12 cellular contexts compared by ENCODE assay signal in the genomic region with DNA sequence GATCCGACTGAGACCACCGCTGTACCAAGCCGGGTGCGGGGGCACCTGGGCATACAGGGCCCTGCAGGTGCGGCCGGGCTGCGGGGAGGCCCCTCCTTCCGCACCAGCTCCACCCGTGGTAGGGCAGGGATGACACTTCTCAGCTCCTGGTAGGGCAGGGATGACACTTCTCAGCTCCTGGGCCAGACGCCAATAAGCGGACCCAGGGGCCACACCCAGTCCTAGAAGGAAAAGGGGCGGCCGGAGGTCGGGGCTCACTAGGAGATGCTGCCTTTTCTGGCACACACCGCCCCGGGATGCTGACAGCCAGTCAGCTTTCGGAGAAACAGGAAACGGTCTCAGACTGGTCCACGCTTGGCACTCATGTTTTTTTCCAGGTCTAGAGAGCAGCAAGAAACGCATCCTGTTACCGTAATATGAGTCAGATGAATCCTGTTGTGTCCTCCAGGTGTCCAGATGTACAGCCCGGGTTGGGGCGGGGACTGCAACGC. TPM values are rescaled to one million over a fixed set of nuclear protein-coding genes. Genes with fewer than 3 reads are reported as not detected.
DNase-seq lines count a peak whose midpoint lies in the region; ATAC-seq and TF ChIP-seq lines count a peak whose summit lies in the region.
"Had no signal": no experiment of that assay in that cellular context is flagged by ENCODE, and none has a peak within 500 bp of the region (broad histone marks: within the 10 kb centered on the region; RNA-seq: fewer than 3 reads in every experiment).

No MANE protein-coding gene starts in this region.

- ATAC-seq in activated CD8-positive, alpha-beta T cell treated with anti-CD3 and anti-CD28 coated beads for 36 hours, result no peak
- ATAC-seq in activated CD8-positive, alpha-beta T cell treated with anti-CD3 and anti-CD28 coated beads, Interleukin-2, amount 10 ng/mL, durations not matched to agents 7 days and 5 days, result no peak
- ATAC-seq in GM21528 (IDR thresholded peaks at IDR 0.05; ENCODE audit: low FRiP score, unreplicated experiment) (no peak), GM18519 (IDR thresholded peaks at IDR 0.05; ENCODE audit: low FRiP score, unreplicated experiment) (no peak)
- ATAC-seq: activated T-cell treated with anti-CD3 and anti-CD28 coated beads, Interleukin-2, amount 50 U/mL, for 72 hours had no signal

- WGBS in spleen, 5 donors, result 38 to 91% (median 39%) methylated on average over 22 to 24 of the region's 24 CpGs

- H3K27me3 ChIP-seq in spleen (replicated peaks in 1 of 7), result no peaks in the 10 kb centered on the region
- H3K27me3 ChIP-seq: dorsolateral prefrontal cortex had no signal

- H3K4me3 Mint-ChIP-seq in activated CD8-positive, alpha-beta T cell treated with anti-CD3 and anti-CD28 coated beads for 36 hours, result no peak overlapping the region
- no peak overlapping the region for H3K4me3 Mint-ChIP-seq in activated CD8-positive, alpha-beta T cell treated with anti-CD3 and anti-CD28 coated beads, Interleukin-2, amount 10 ng/mL, durations not matched to agents 7 days and 5 days

- H3K4me1 ChIP-seq in spleen, result peaks cover 9 to 73% (median 50%) of the 10 kb centered on the region in 6 donors

- intact Hi-C loops in activated CD8-positive, alpha-beta T cell treated with anti-CD3 and anti-CD28 coated beads for 36 hours (cut with micrococcal nuclease), result loop anchor here (5.0 kb wide), 1 partner anchor 33 kb away; a partner anchor contains a TSS
- intact Hi-C loops in spleen (cut with DNase I; ENCODE audit: low total_unique reads), result no loop called here

- peaks cover 0 to 11% (median 5%) of the 10 kb centered on the region in 8 donors for H3K9me3 ChIP-seq in spleen

- TF ChIP-seq CTCF in activated CD8-positive, alpha-beta T cell treated with anti-CD3 and anti-CD28 coated beads for 36 hours (IDR thresholded peaks at IDR 0.05), result no peak
- TF ChIP-seq CTCF in spleen (IDR thresholded peaks at IDR 0.05 in 8 of 11, conservative IDR thresholded peaks at IDR 0.05 in 3 of 11), result no peak

- H3K27me3 Mint-ChIP-seq in activated CD8-positive, alpha-beta T cell treated with anti-CD3 and anti-CD28 coated beads for 36 hours, result no peaks in the 10 kb centered on the region
- H3K27me3 Mint-ChIP-seq in activated CD8-positive, alpha-beta T cell treated with anti-CD3 and anti-CD28 coated beads, Interleukin-2, amount 10 ng/mL, durations not matched to agents 7 days and 5 days (ENCODE audit: low read depth), result no peaks in the 10 kb centered on the region

- peak overlapping the region in 3 of 8 donors; percentile 48 to 89 (median 77) for H3K27ac ChIP-seq in spleen

- no peak for TF ChIP-seq POLR2A in spleen (IDR thresholded peaks at IDR 0.05)

- no peak overlapping the region for H3K27ac Mint-ChIP-seq in activated CD8-positive, alpha-beta T cell treated with anti-CD3 and anti-CD28 coated beads for 36 hours
- no peak overlapping the region for H3K27ac Mint-ChIP-seq in activated CD8-positive, alpha-beta T cell treated with anti-CD3 and anti-CD28 coated beads, Interleukin-2, amount 10 ng/mL, durations not matched to agents 7 days and 5 days
- H3K27ac Mint-ChIP-seq: activated T-cell treated with anti-CD3 and anti-CD28 coated beads, Interleukin-2, amount 50 U/mL, for 72 hours had no signal

- no peak overlapping the region for H3K4me3 ChIP-seq in spleen
- H3K4me3 ChIP-seq: smooth muscle cell had no signal

- CTCF ChIA-PET in activated CD8-positive, alpha-beta T cell treated with anti-CD3 and anti-CD28 coated beads for 36 hours (lab: Charles Lee), result interaction anchor here (0.7 to 2.5 kb wide), 5 partner anchors 32 to 140 kb away, joined by 3 to 8 read pairs (median 3); a partner anchor contains a TSS
- CTCF ChIA-PET in activated CD8-positive, alpha-beta T cell treated with anti-CD3 and anti-CD28 coated beads, Interleukin-2, amount 10 ng/mL, durations not matched to agents 7 days and 5 days (lab: Charles Lee), result interaction anchor here (3.0 to 4.5 kb wide), 2 partner anchors 36 to 140 kb away, joined by 16 to 24 read pairs; no protein-coding TSS in a partner anchor

- peaks cover 53% of the 10 kb centered on the region for H3K4me1 Mint-ChIP-seq in activated CD8-positive, alpha-beta T cell treated with anti-CD3 and anti-CD28 coated beads for 36 hours (ENCODE audit: low read depth)
- H3K4me1 Mint-ChIP-seq in activated CD8-positive, alpha-beta T cell treated with anti-CD3 and anti-CD28 coated beads, Interleukin-2, amount 10 ng/mL, durations not matched to agents 7 days and 5 days (ENCODE audit: low read depth), result peaks cover 48% of the 10 kb centered on the region

- H3K9me3 Mint-ChIP-seq in activated CD8-positive, alpha-beta T cell treated with anti-CD3 and anti-CD28 coated beads for 36 hours, result peaks cover 7% of the 10 kb centered on the region
- peaks cover 8% of the 10 kb centered on the region for H3K9me3 Mint-ChIP-seq in activated CD8-positive, alpha-beta T cell treated with anti-CD3 and anti-CD28 coated beads, Interleukin-2, amount 10 ng/mL, durations not matched to agents 7 days and 5 days (ENCODE audit: insufficient read depth)

- no peaks in the 10 kb centered on the region for H3K36me3 ChIP-seq in spleen

- no peaks in the 10 kb centered on the region for H3K36me3 Mint-ChIP-seq in activated CD8-positive, alpha-beta T cell treated with anti-CD3 and anti-CD28 coated beads for 36 hours (ENCODE audit: low read depth)
- peaks cover 9% of the 10 kb centered on the region for H3K36me3 Mint-ChIP-seq in activated CD8-positive, alpha-beta T cell treated with anti-CD3 and anti-CD28 coated beads, Interleukin-2, amount 10 ng/mL, durations not matched to agents 7 days and 5 days (ENCODE audit: low read depth)

- POLR2A ChIA-PET in activated CD8-positive, alpha-beta T cell treated with anti-CD3 and anti-CD28 coated beads for 36 hours (lab: Charles Lee), result interaction anchor here (1.0 to 10.2 kb wide), 3 partner anchors 17 to 55 kb away, joined by 3 to 150 read pairs (median 3); a partner anchor contains a TSS
- POLR2A ChIA-PET in activated CD8-positive, alpha-beta T cell treated with anti-CD3 and anti-CD28 coated beads, Interleukin-2, amount 10 ng/mL, durations not matched to agents 7 days and 5 days (lab: Charles Lee), result interaction anchor here (0.8 to 6.8 kb wide), 3 partner anchors 22 to 37 kb away, joined by 3 to 107 read pairs (median 4); a partner anchor contains a TSS

- peak; percentile 33 for DNase-seq in activated CD8-positive, alpha-beta T cell treated with anti-CD3 and anti-CD28 coated beads for 36 hours
- DNase-seq in activated CD8-positive, alpha-beta T cell treated with anti-CD3 and anti-CD28 coated beads, Interleukin-2, amount 10 ng/mL, durations not matched to agents 7 days and 5 days, result no peak
- DNase-seq in NCI-H524 treated with DMSO at 0.1 percent for 48 hours (lab: John Stamatoyannopoulos, UW) (peak; percentile 69), spleen (peak; percentile 80), hepatic stellate cell (ENCODE audit: low spot score) (no peak)
- DNase-seq in effector CD8-positive, alpha-beta T cell (lab: John Stamatoyannopoulos, UW), result peak; percentile 3
- DNase-seq: activated T-cell treated with anti-CD3 and anti-CD28 coated beads, Interleukin-2, amount 50 U/mL, for 72 hours; T-helper 9 cell had no signal

RNA-seq across cellular contexts. Expression of a gene that starts 34.8 kb away (rescaled TPM):
- total RNA-seq in activated CD8-positive, alpha-beta T cell treated with anti-CD3 and anti-CD28 coated beads for 36 hours, result 100 to 1,000 TPM; 218 to 227 TPM
- total RNA-seq in activated CD8-positive, alpha-beta T cell treated with anti-CD3 and anti-CD28 coated beads, Interleukin-2, amount 10 ng/mL, durations not matched to agents 7 days and 5 days, result 10 to 100 TPM; 56.1 to 56.8 TPM
- 100 to 1,000 TPM; 250 to 482 (median 319) TPM for total RNA-seq in spleen
- 100 to 1,000 TPM; 107 to 225 (median 149) TPM for polyA plus RNA-seq in spleen

Comparison
In these comparisons a context has a peak if more than half of its experiments do, and no peak if none do; other contexts are left out.
1. DNase-seq: peak in activated CD8-positive, alpha-beta T cell treated with anti-CD3 and anti-CD28 coated beads for 36 hours (single experiment), NCI-H524 treated with DMSO at 0.1 percent for 48 hours (single experiment), effector CD8-positive, alpha-beta T cell (single experiment) and spleen (single experiment); none in activated CD8-positive, alpha-beta T cell treated with anti-CD3 and anti-CD28 coated beads, Interleukin-2, amount 10 ng/mL, durations not matched to agents 7 days and 5 days (single experiment) and hepatic stellate cell (single experiment).